ENCODE assay signal across 19 cellular contexts in the genomic region with DNA sequence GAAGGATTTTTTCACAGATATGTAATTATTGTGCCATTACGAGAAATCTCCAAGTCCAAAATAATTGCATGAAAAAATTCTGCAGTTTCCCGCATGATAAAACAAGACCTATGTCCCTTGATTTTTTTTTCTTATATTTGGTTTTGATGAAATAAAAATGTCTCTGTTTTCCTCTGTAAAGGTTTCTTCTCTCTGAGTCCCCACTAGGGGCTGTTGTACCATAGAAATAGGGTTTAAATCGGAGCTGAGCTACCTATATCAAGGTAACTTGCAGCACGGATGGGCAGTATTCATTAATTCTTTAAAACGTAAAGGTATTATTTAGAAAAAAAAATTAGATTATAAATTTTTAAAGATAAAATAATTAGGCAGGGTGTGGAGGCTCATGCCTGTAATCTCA.
DNase-seq lines count a peak whose midpoint lies in the region; ATAC-seq and TF ChIP-seq lines count a peak whose summit lies in the region.
"Had no signal": no experiment of that assay in that cellular context is flagged by ENCODE, and none has a peak within 500 bp of the region (broad histone marks: within the 10 kb centered on the region; RNA-seq: fewer than 3 reads in every experiment).

No MANE protein-coding gene starts in this region.

- CTCF ChIA-PET in Caco-2 (lab: Charles Lee) = interaction anchor here (0.6 to 1.0 kb wide), 2 partner anchors 66 to 207 kb away, joined by 4 read pairs; no protein-coding TSS in a partner anchor
- CTCF ChIA-PET in mammary epithelial cell (lab: Charles Lee; ENCODE audit: low non-redundant PET) = interaction anchor here (1.0 kb wide), 1 partner anchor 66 kb away, joined by 8 read pairs; no protein-coding TSS in a partner anchor

- H3K79me2 ChIP-seq in mammary epithelial cell (ENCODE audit: insufficient read depth, low read length) (no peaks in the 10 kb centered on the region), neural cell (replicated peaks; ENCODE audit: insufficient read depth, low read length) (no peaks in the 10 kb centered on the region)

- intact Hi-C loops in Caco-2 (cut with micrococcal nuclease; ENCODE audit: unreplicated experiment) = loop anchor here (1.0 kb wide), 1 partner anchor 66 kb away; no protein-coding TSS in a partner anchor
- intact Hi-C loops in mammary epithelial cell (cut with micrococcal nuclease) = loop anchor here (1.0 to 2.0 kb wide), 2 partner anchors 63 to 66 kb away; no protein-coding TSS in a partner anchor

- H3K4me1 ChIP-seq in Caco-2 = no peaks in the 10 kb centered on the region
- H3K4me1 ChIP-seq in mammary epithelial cell (ENCODE audit: insufficient read depth, low read length) = peaks cover 3% of the 10 kb centered on the region
- H3K4me1 ChIP-seq: upper lobe of left lung had no signal

- H3K36me3 ChIP-seq in Caco-2 (ENCODE audit: control insufficient read depth, insufficient read depth, low read length) = no peaks in the 10 kb centered on the region
- H3K36me3 ChIP-seq in mammary epithelial cell (ENCODE audit: insufficient read depth, low read length) = no peaks in the 10 kb centered on the region
- H3K36me3 ChIP-seq in neural cell (ENCODE audit: insufficient read depth, low read length) = no peaks in the 10 kb centered on the region
- H3K36me3 ChIP-seq: upper lobe of left lung had no signal

- no peaks in the 10 kb centered on the region for H3K9me2 ChIP-seq in neural cell (ENCODE audit: insufficient read depth, low read length)

- no peaks in the 10 kb centered on the region for H3K36me3 Mint-ChIP-seq in Caco-2 (ENCODE audit: insufficient read depth, unreplicated experiment)
- H3K36me3 Mint-ChIP-seq in activated naive CD8-positive, alpha-beta T cell treated with anti-CD3 and anti-CD28 coated beads, Interleukin-2, amount 50 U/mL, for 24 hours (ENCODE audit: low read depth) = no peaks in the 10 kb centered on the region
- H3K36me3 Mint-ChIP-seq: CD4-positive, alpha-beta memory T cell; naive B cell; stimulated activated effector memory CD8-positive, alpha-beta T cell treated with anti-CD3 and anti-CD28 coated beads, Interleukin-12 subunit alpha, Interleukin-12 subunit beta, amount 100 ng/mL, for 72 hours had no signal

- no peaks in the 10 kb centered on the region for H3F3A ChIP-seq in neural cell (ENCODE audit: insufficient read depth, low read length, poor library complexity, severe bottlenecking)

- H3K9ac ChIP-seq in mammary epithelial cell (ENCODE audit: insufficient read depth, low read length) = no peak overlapping the region
- no peak overlapping the region for H3K9ac ChIP-seq in neural cell (ENCODE audit: low read length)

- peaks cover 20% of the 10 kb centered on the region for H3K27me3 Mint-ChIP-seq in Caco-2 (ENCODE audit: insufficient read depth, unreplicated experiment)
- H3K27me3 Mint-ChIP-seq in activated naive CD8-positive, alpha-beta T cell treated with anti-CD3 and anti-CD28 coated beads, Interleukin-2, amount 50 U/mL, for 24 hours = peaks cover 44% of the 10 kb centered on the region

- H3K4me2 ChIP-seq in mammary epithelial cell (ENCODE audit: insufficient read depth, low read depth, low read length) (no peak overlapping the region), neural cell (ENCODE audit: low read length) (no peak overlapping the region)

- BruUV-seq in Caco-2 (replicated peaks; lab: Mats Ljungman, UMichigan) (no TSS peak), mammary epithelial cell (replicated peaks; lab: Mats Ljungman, UMichigan) (no TSS peak)

- no peak for ATAC-seq in activated naive CD8-positive, alpha-beta T cell treated with anti-CD3 and anti-CD28 coated beads, Interleukin-2, amount 50 U/mL, for 24 hours
- ATAC-seq in GM19397 (IDR thresholded peaks at IDR 0.05; ENCODE audit: unreplicated experiment) = no peak
- ATAC-seq: activated T-cell treated with anti-CD3 and anti-CD28 coated beads, Interleukin-2, amount 50 U/mL, for 72 hours; esophagus mucosa; left lobe of liver; stimulated activated effector memory CD8-positive, alpha-beta T cell treated with anti-CD3 and anti-CD28 coated beads, Interleukin-12 subunit alpha, Interleukin-12 subunit beta, amount 100 ng/mL, for 72 hours had no signal

- H3K4me1 Mint-ChIP-seq in Caco-2 (ENCODE audit: low read depth, unreplicated experiment) = no peaks in the 10 kb centered on the region
- no peaks in the 10 kb centered on the region for H3K4me1 Mint-ChIP-seq in activated naive CD8-positive, alpha-beta T cell treated with anti-CD3 and anti-CD28 coated beads, Interleukin-2, amount 50 U/mL, for 24 hours
- H3K4me1 Mint-ChIP-seq: naive B cell; stimulated activated effector memory CD8-positive, alpha-beta T cell treated with anti-CD3 and anti-CD28 coated beads, Interleukin-12 subunit alpha, Interleukin-12 subunit beta, amount 100 ng/mL, for 72 hours had no signal

- no peak overlapping the region for H3K4me3 Mint-ChIP-seq in Caco-2 (ENCODE audit: unreplicated experiment)
- H3K4me3 Mint-ChIP-seq in activated naive CD8-positive, alpha-beta T cell treated with anti-CD3 and anti-CD28 coated beads, Interleukin-2, amount 50 U/mL, for 24 hours = no peak overlapping the region
- H3K4me3 Mint-ChIP-seq: activated T-cell treated with anti-CD3 and anti-CD28 coated beads, Interleukin-2, amount 50 U/mL, for 72 hours; CD4-positive, alpha-beta memory T cell; naive B cell; stimulated activated effector memory CD8-positive, alpha-beta T cell treated with anti-CD3 and anti-CD28 coated beads, Interleukin-12 subunit alpha, Interleukin-12 subunit beta, amount 100 ng/mL, for 72 hours; T-helper 2 cell treated with Interferon-gamma antibody and Interleukin-4, amounts not matched to agents 5 μg/mL and 100 μg/mL, for 36 hours had no signal

- POLR2A ChIA-PET in Caco-2 (lab: Charles Lee) = no interaction called here

- TF ChIP-seq RAD21 in neural cell (conservative IDR thresholded peaks at IDR 0.05) = peak; percentile 10

- no peaks in the 10 kb centered on the region for H3K9me3 ChIP-seq in Caco-2
- H3K9me3 ChIP-seq in mammary epithelial cell (replicated peaks; ENCODE audit: insufficient read depth, low read length) = no peaks in the 10 kb centered on the region
- H3K9me3 ChIP-seq in neural cell (ENCODE audit: low read length) = no peaks in the 10 kb centered on the region

- H3K4me3 ChIP-seq in Caco-2 (ENCODE audit: low read depth, low read length) = no peak overlapping the region
- no peak overlapping the region for H3K4me3 ChIP-seq in mammary epithelial cell (replicated peaks in 1 of 3; ENCODE audit: insufficient read depth in 1 of 3, low read depth in 2 of 3, low read length in 3 of 3)
- H3K4me3 ChIP-seq in neural cell (ENCODE audit: low read length) = no peak overlapping the region
- H3K4me3 ChIP-seq: upper lobe of left lung had no signal

- no peak for TF ChIP-seq EP300 in neural cell (conservative IDR thresholded peaks at IDR 0.05; ENCODE audit: poor library complexity, severe bottlenecking)

- DNase-seq in Caco-2 (peak in 1 of 2 experiments; percentile 7), mammary epithelial cell (no peak), cerebellar nuclear complex (lab: John Stamatoyannopoulos, UW) (no peak), OCI-M1 (lab: John Stamatoyannopoulos, UW) (no peak)
- DNase-seq in activated naive CD8-positive, alpha-beta T cell treated with anti-CD3 and anti-CD28 coated beads, Interleukin-2, amount 50 U/mL, for 24 hours = no peak
- DNase-seq: activated CD4-positive, alpha-beta T cell treated with anti-CD3 and anti-CD28 coated beads for 48 hours; activated T-cell treated with anti-CD3 and anti-CD28 coated beads, Interleukin-2, amount 50 U/mL, for 72 hours; naive B cell; NCI-H1105; NCI-H2227 treated with DMSO at 0.1 percent for 48 hours; upper lobe of left lung had no signal

- 77% methylated on average over 5 of the region's 5 CpGs for WGBS in mammary epithelial cell (ENCODE audit: low coverage, missing lambda C conversion rate)

- H3K27me3 ChIP-seq in Caco-2 (replicated peaks; ENCODE audit: control insufficient read depth, insufficient read depth, low read length) = no peaks in the 10 kb centered on the region; the same call in 1 of the 2 replicates
- H3K27me3 ChIP-seq in mammary epithelial cell (ENCODE audit: insufficient read depth, low read length) = peaks cover 3% of the 10 kb centered on the region
- no peaks in the 10 kb centered on the region for H3K27me3 ChIP-seq in neural cell (ENCODE audit: insufficient read depth, low read depth, low read length)

- in situ Hi-C loops in mammary epithelial cell (cut with MboI; ENCODE audit: low sequenced_read_pairs in 2 of 2) = no loop called here

- no peaks in the 10 kb centered on the region for H4K20me1 ChIP-seq in mammary epithelial cell (ENCODE audit: insufficient read depth, low read length)
- no peaks in the 10 kb centered on the region for H4K20me1 ChIP-seq in neural cell (ENCODE audit: insufficient read depth)

- no peaks in the 10 kb centered on the region for H3K9me3 Mint-ChIP-seq in Caco-2 (ENCODE audit: unreplicated experiment)
- peaks cover 7% of the 10 kb centered on the region for H3K9me3 Mint-ChIP-seq in activated naive CD8-positive, alpha-beta T cell treated with anti-CD3 and anti-CD28 coated beads, Interleukin-2, amount 50 U/mL, for 24 hours
- H3K9me3 Mint-ChIP-seq: stimulated activated effector memory CD8-positive, alpha-beta T cell treated with anti-CD3 and anti-CD28 coated beads, Interleukin-12 subunit alpha, Interleukin-12 subunit beta, amount 100 ng/mL, for 72 hours had no signal

- H3K27ac Mint-ChIP-seq in Caco-2 (ENCODE audit: unreplicated experiment) = no peak overlapping the region
- no peak overlapping the region for H3K27ac Mint-ChIP-seq in activated naive CD8-positive, alpha-beta T cell treated with anti-CD3 and anti-CD28 coated beads, Interleukin-2, amount 50 U/mL, for 24 hours
- H3K27ac Mint-ChIP-seq: activated T-cell treated with anti-CD3 and anti-CD28 coated beads, Interleukin-2, amount 50 U/mL, for 72 hours; CD4-positive, alpha-beta memory T cell; naive B cell; stimulated activated effector memory CD8-positive, alpha-beta T cell treated with anti-CD3 and anti-CD28 coated beads, Interleukin-12 subunit alpha, Interleukin-12 subunit beta, amount 100 ng/mL, for 72 hours; T-helper 2 cell treated with Interferon-gamma antibody and Interleukin-4, amounts not matched to agents 5 μg/mL and 100 μg/mL, for 36 hours had no signal

- peak; percentile 33 to 49 for TF ChIP-seq CTCF in Caco-2 (IDR thresholded peaks at IDR 0.05; ENCODE audit: insufficient read depth in 1 of 2, low read depth in 1 of 2, low read length in 1 of 2, severe bottlenecking in 1 of 2, unreplicated experiment in 1 of 2)
- TF ChIP-seq CTCF in LNCAP (IDR thresholded peaks at IDR 0.05) = peak; percentile 25; the same call in 1 of the 2 replicates
- peak; percentile 23 to 40 for TF ChIP-seq CTCF in mammary epithelial cell (conservative IDR thresholded peaks at IDR 0.05 in 1 of 2, IDR thresholded peaks at IDR 0.05 in 1 of 2; ENCODE audit: extremely low read depth in 1 of 2, insufficient read depth in 1 of 2, low read depth in 1 of 2, low read length in 2 of 2)
- no peak for TF ChIP-seq CTCF in neural cell (IDR thresholded peaks at IDR 0.05; ENCODE audit: poor library complexity, severe bottlenecking)

- H2AFZ ChIP-seq in mammary epithelial cell (ENCODE audit: low read depth, low read length) = no peak overlapping the region
- H2AFZ ChIP-seq in neural cell (ENCODE audit: low read depth, low read length) = no peak overlapping the region

- no peak overlapping the region for H3K27ac ChIP-seq in mammary epithelial cell (ENCODE audit: insufficient read depth, low read depth, low read length)
- no peak overlapping the region for H3K27ac ChIP-seq in neural cell (ENCODE audit: low read length)
- H3K27ac ChIP-seq: upper lobe of left lung had no signal

- dilution Hi-C loops in mammary epithelial cell (cut with HindIII; ENCODE audit: low sequenced_read_pairs) = no loop called here
